In genomic region chr1:25743164-25744139, GRCh38 we compare ENCODE assay signal across 2 cellular contexts.
TF ChIP-seq lines count a peak whose summit lies in the region.

No MANE protein-coding gene starts in this region.

TF ChIP-seq in liver, 16 proteins besides CTCF, POLR2A, EP300 and RAD21:
- TF ChIP-seq, protein P1, sequence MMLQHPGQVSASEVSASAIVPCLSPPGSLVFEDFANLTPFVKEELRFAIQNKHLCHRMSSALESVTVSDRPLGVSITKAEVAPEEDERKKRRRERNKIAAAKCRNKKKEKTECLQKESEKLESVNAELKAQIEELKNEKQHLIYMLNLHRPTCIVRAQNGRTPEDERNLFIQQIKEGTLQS (IDR thresholded peaks at IDR 0.05), result no peak
- peak; percentile 18 for TF ChIP-seq REST (IDR thresholded peaks at IDR 0.05)
- TF ChIP-seq SP1 (IDR thresholded peaks at IDR 0.05), result peak; percentile 9
- peak; percentile 16 for TF ChIP-seq NR2F2 (IDR thresholded peaks at IDR 0.05)
- peak in 1 of 2 donors; percentile 48 for TF ChIP-seq RXRA (IDR thresholded peaks at IDR 0.05)

TF ChIP-seq in HepG2, 621 proteins besides CTCF, POLR2A, EP300 and RAD21:
- TF ChIP-seq ZNF691 (CRISPR knock-in tag; IDR thresholded peaks at IDR 0.05; ENCODE audit: borderline replicate concordance, low read depth), result no peak
- no peak for TF ChIP-seq ZNF580 (CRISPR knock-in tag; IDR thresholded peaks at IDR 0.05; ENCODE audit: borderline replicate concordance, low read depth)
- TF ChIP-seq BCL6 (CRISPR knock-in tag; IDR thresholded peaks at IDR 0.05), result no peak
- no peak for TF ChIP-seq ZSCAN25 (CRISPR knock-in tag; IDR thresholded peaks at IDR 0.05)
- no peak for TF ChIP-seq ZNF484 (CRISPR knock-in tag; IDR thresholded peaks at IDR 0.05; ENCODE audit: borderline replicate concordance, low read depth)
- no peak for TF ChIP-seq ZXDC (CRISPR knock-in tag; IDR thresholded peaks at IDR 0.05)
- no peak for TF ChIP-seq ZNF337 (CRISPR knock-in tag; IDR thresholded peaks at IDR 0.05; ENCODE audit: borderline replicate concordance, low read depth)
- no peak for TF ChIP-seq SRSF1 (optimal IDR thresholded peaks at IDR 0.05; ENCODE audit: low read depth, low read length)
TF ChIP-seq in HepG2: peak in this region for 0.
